In the genomic region with DNA sequence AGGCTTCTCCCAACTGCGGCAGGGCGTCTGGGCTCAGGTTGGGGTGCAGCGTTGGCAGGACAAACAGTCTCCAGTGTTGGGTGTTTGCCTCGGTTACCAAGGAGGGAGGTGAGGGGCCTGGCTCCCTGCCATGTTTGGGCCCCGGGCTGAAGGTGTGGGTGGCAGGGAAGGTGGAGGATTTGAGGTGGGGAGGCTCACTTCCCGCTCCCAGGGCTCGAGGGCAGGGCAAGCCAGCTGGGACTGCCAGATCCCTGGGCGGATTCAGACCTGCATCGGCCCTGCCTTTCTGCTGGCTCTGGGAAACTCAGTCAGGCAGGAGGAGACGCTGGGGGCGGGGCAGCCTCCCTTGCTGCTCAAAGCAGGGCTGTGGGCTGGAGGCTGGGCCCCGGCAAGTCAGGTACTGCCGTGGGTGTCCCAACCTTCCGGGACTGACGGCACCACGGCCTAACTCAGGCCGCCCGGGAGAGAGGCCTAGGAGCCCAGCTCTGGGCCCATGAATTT, we compare ENCODE assay signal across 8 cellular contexts. TPM values are rescaled to one million over a fixed set of nuclear protein-coding genes. Genes with fewer than 3 reads are reported as not detected.
DNase-seq lines count a peak whose midpoint lies in the region; ATAC-seq and TF ChIP-seq lines count a peak whose summit lies in the region.
"Had no signal": no experiment of that assay in that cellular context is flagged by ENCODE, and none has a peak within 500 bp of the region (broad histone marks: within the 10 kb centered on the region; RNA-seq: fewer than 3 reads in every experiment).

No MANE protein-coding gene starts in this region.

- ATAC-seq in HG02852 (IDR thresholded peaks at IDR 0.05; ENCODE audit: unreplicated experiment), result no peak
- no peak for ATAC-seq in HG03378 (IDR thresholded peaks at IDR 0.05; ENCODE audit: unreplicated experiment)

- no peaks in the 10 kb centered on the region for H3K79me2 ChIP-seq in parathyroid adenoma

- H3K27ac ChIP-seq in HUES64 (ENCODE audit: low read depth, low read length) (peak overlapping the region; percentile 30; the same call in 1 of the 2 replicates), colonic mucosa (peak overlapping the region; percentile 96), parathyroid adenoma (peak overlapping the region; percentile 99)

- peak overlapping the region; percentile 25; the same call in 1 of the 2 replicates for H3K9ac ChIP-seq in HUES64 (ENCODE audit: low read depth, low read length)
- peak overlapping the region; percentile 81 to 95 for H3K9ac ChIP-seq in colonic mucosa (ENCODE audit: low read depth in 2 of 2, low read length in 2 of 2)
- H3K9ac ChIP-seq in parathyroid adenoma, result peak overlapping the region; percentile 51

- intact Hi-C loops in colonic mucosa (cut with DNase I), result no loop called here

- H2AFZ ChIP-seq in parathyroid adenoma, result peak overlapping the region; percentile 94

- H3K4me1 ChIP-seq in HUES64 (ENCODE audit: insufficient read depth, low read length), result peaks cover 9% of the 10 kb centered on the region
- peaks cover 23% of the 10 kb centered on the region for H3K4me1 ChIP-seq in colonic mucosa
- H3K4me1 ChIP-seq in parathyroid adenoma, result peaks cover 56% of the 10 kb centered on the region

- no peak for TF ChIP-seq CTCF in colonic mucosa (IDR thresholded peaks at IDR 0.05)
- no peak for TF ChIP-seq CTCF in parathyroid adenoma (IDR thresholded peaks at IDR 0.05)

- 58% methylated on average over 18 of the region's 18 CpGs for WGBS in HUES64

- H3K4me2 ChIP-seq in parathyroid adenoma (ENCODE audit: low read length), result peak overlapping the region; percentile 28

- H3K36me3 ChIP-seq in HUES64 (ENCODE audit: insufficient read depth, low read length) (no peaks in the 10 kb centered on the region), colonic mucosa (no peaks in the 10 kb centered on the region), parathyroid adenoma (ENCODE audit: control insufficient read depth, insufficient read depth, low read length) (no peaks in the 10 kb centered on the region)

- no peak overlapping the region for H3K4me3 ChIP-seq in HUES64 (ENCODE audit: low read length)
- no peak overlapping the region for H3K4me3 ChIP-seq in colonic mucosa
- H3K4me3 ChIP-seq in parathyroid adenoma (ENCODE audit: low read depth, low read length), result no peak overlapping the region

- H3K9me3 ChIP-seq in HUES64 (ENCODE audit: insufficient read depth, low read depth, low read length), result no peaks in the 10 kb centered on the region
- H3K9me3 ChIP-seq in colonic mucosa, result no peaks in the 10 kb centered on the region
- H3K9me3 ChIP-seq in parathyroid adenoma (ENCODE audit: control insufficient read depth, low read length), result no peaks in the 10 kb centered on the region

- DNase-seq in colonic mucosa (peak; percentile 93), SIG-M5 (lab: John Stamatoyannopoulos, UW) (no peak)
- DNase-seq: caudate nucleus, NCI-H446 treated with DMSO at 0.1 percent for 48 hours had no signal

- no peaks in the 10 kb centered on the region for H3K27me3 ChIP-seq in HUES64 (ENCODE audit: insufficient read depth, low read length)
- no peaks in the 10 kb centered on the region for H3K27me3 ChIP-seq in colonic mucosa
- H3K27me3 ChIP-seq in parathyroid adenoma (ENCODE audit: control insufficient read depth, insufficient read depth, low read length), result no peaks in the 10 kb centered on the region

RNA-seq across cellular contexts. Expression of a gene that starts 31.3 kb away (rescaled TPM):
- 1.0 TPM for polyA plus RNA-seq in HUES64 (2013, experiment 1 of 2)
- polyA plus RNA-seq in HUES64 (2013, experiment 2 of 2), result 0.32 TPM
- total RNA-seq in colonic mucosa, result 1 to 10 TPM in 1 of 2 donors, not detected in 1; 1.2 TPM

RNA-seq across cellular contexts. Expression of a gene that starts 33.0 kb away (rescaled TPM):
- 462 TPM for polyA plus RNA-seq in HUES64 (2013, experiment 1 of 2)
- polyA plus RNA-seq in HUES64 (2013, experiment 2 of 2), result 461 TPM
- 100 to 1,000 TPM; 574 to 740 TPM for total RNA-seq in colonic mucosa

RNA-seq across cellular contexts. Expression of a gene that starts 43.1 kb away (rescaled TPM):
- polyA plus RNA-seq in HUES64 (2013, experiment 1 of 2), result not detected
- not detected for polyA plus RNA-seq in HUES64 (2013, experiment 2 of 2)
- total RNA-seq in colonic mucosa, result not detected

RNA-seq across cellular contexts. Expression of a gene that starts 56.5 kb away (rescaled TPM):
- polyA plus RNA-seq in HUES64 (2013, experiment 1 of 2), result not detected
- not detected for polyA plus RNA-seq in HUES64 (2013, experiment 2 of 2)
- total RNA-seq in colonic mucosa, result not detected

Comparison
In these comparisons a context has a peak if more than half of its experiments do, and no peak if none do; other contexts are left out.
1. H3K27ac ChIP-seq: peak in every context shown above with its lines; median percentile 99 in parathyroid adenoma; 96 in colonic mucosa; 30 in HUES64.
2. H3K9ac ChIP-seq: peak in every context shown above with its lines; median percentile 88 in colonic mucosa; 51 in parathyroid adenoma; 25 in HUES64.